ENCODE assay signal across 8 cellular contexts in genomic region chr5:96259211-96259772, GRCh38.
DNase-seq lines count a peak whose midpoint lies in the region; ATAC-seq and TF ChIP-seq lines count a peak whose summit lies in the region.

No MANE protein-coding gene starts in this region.

- no peaks in the 10 kb centered on the region for H3K9me3 ChIP-seq in right lobe of liver

- peak; percentile 55 for DNase-seq in DMS53 (lab: John Stamatoyannopoulos, UW)
- DNase-seq in amniotic epithelial cell (ENCODE audit: low read depth): peak; percentile 63
- DNase-seq in right lobe of liver: no peak
- no peak for DNase-seq in epidermal melanocyte (ENCODE audit: insufficient read length, low spot score)
- no peak for DNase-seq in activated naive CD8-positive, alpha-beta T cell treated with anti-CD3 and anti-CD28 coated beads, Interleukin-2, amount 50 U/mL, for 24 hours
- no peak for DNase-seq in activated naive CD4-positive, alpha-beta T cell treated with Interleukin-2 at 50 U/mL for 16 hours

- TF ChIP-seq POLR2A in right lobe of liver (IDR thresholded peaks at IDR 0.05): no peak

- H3K4me3 Mint-ChIP-seq in activated naive CD8-positive, alpha-beta T cell treated with anti-CD3 and anti-CD28 coated beads, Interleukin-2, amount 50 U/mL, for 24 hours: no peak overlapping the region

- WGBS in right lobe of liver (ENCODE audit: insufficient coverage, low coverage, low lambda C conversion rate, missing lambda C conversion rate): 19% methylated on average over 2 of the region's 2 CpGs

- intact Hi-C loops in right lobe of liver (cut with DNase I): no loop called here

- H3K27ac Mint-ChIP-seq in activated naive CD8-positive, alpha-beta T cell treated with anti-CD3 and anti-CD28 coated beads, Interleukin-2, amount 50 U/mL, for 24 hours: no peak overlapping the region

- ATAC-seq in HG03342 (IDR thresholded peaks at IDR 0.05; ENCODE audit: unreplicated experiment) (peak; percentile 62), right lobe of liver (peak; percentile 67 to 90 (median 81)), HG02678 (IDR thresholded peaks at IDR 0.05; ENCODE audit: unreplicated experiment) (no peak)
- no peak for ATAC-seq in activated naive CD8-positive, alpha-beta T cell treated with anti-CD3 and anti-CD28 coated beads, Interleukin-2, amount 50 U/mL, for 24 hours

- H3K4me1 ChIP-seq in right lobe of liver: peaks cover 0 to 12% (median 2%) of the 10 kb centered on the region in 4 donors

- no peak overlapping the region for H3K27ac ChIP-seq in right lobe of liver

- H3K4me3 ChIP-seq in right lobe of liver: no peak overlapping the region

- no peaks in the 10 kb centered on the region for H3K36me3 Mint-ChIP-seq in activated naive CD8-positive, alpha-beta T cell treated with anti-CD3 and anti-CD28 coated beads, Interleukin-2, amount 50 U/mL, for 24 hours (ENCODE audit: low read depth)

- peaks cover 11% of the 10 kb centered on the region for H3K4me1 Mint-ChIP-seq in activated naive CD8-positive, alpha-beta T cell treated with anti-CD3 and anti-CD28 coated beads, Interleukin-2, amount 50 U/mL, for 24 hours

- no peak for TF ChIP-seq CTCF in right lobe of liver (IDR thresholded peaks at IDR 0.05)

- peaks cover 4% of the 10 kb centered on the region for H3K9me3 Mint-ChIP-seq in activated naive CD8-positive, alpha-beta T cell treated with anti-CD3 and anti-CD28 coated beads, Interleukin-2, amount 50 U/mL, for 24 hours

- H3K36me3 ChIP-seq in right lobe of liver: no peaks in the 10 kb centered on the region

- no peaks in the 10 kb centered on the region for H3K27me3 ChIP-seq in right lobe of liver

- peaks cover 6% of the 10 kb centered on the region for H3K27me3 Mint-ChIP-seq in activated naive CD8-positive, alpha-beta T cell treated with anti-CD3 and anti-CD28 coated beads, Interleukin-2, amount 50 U/mL, for 24 hours

Comparison
In these comparisons a context has a peak if more than half of its experiments do, and no peak if none do; other contexts are left out.
1. DNase-seq: peak in DMS53 (single experiment) and amniotic epithelial cell (single experiment); none in right lobe of liver (0 of 3), epidermal melanocyte (single experiment), activated naive CD8-positive, alpha-beta T cell treated with anti-CD3 and anti-CD28 coated beads, Interleukin-2, amount 50 U/mL, for 24 hours (single experiment) and activated naive CD4-positive, alpha-beta T cell treated with Interleukin-2 at 50 U/mL for 16 hours (single experiment).
2. ATAC-seq: peak in HG03342 (single experiment) and right lobe of liver (4 of 4); none in activated naive CD8-positive, alpha-beta T cell treated with anti-CD3 and anti-CD28 coated beads, Interleukin-2, amount 50 U/mL, for 24 hours (single experiment) and HG02678 (single experiment).